7 cellular contexts compared by ENCODE assay signal in the genomic region with DNA sequence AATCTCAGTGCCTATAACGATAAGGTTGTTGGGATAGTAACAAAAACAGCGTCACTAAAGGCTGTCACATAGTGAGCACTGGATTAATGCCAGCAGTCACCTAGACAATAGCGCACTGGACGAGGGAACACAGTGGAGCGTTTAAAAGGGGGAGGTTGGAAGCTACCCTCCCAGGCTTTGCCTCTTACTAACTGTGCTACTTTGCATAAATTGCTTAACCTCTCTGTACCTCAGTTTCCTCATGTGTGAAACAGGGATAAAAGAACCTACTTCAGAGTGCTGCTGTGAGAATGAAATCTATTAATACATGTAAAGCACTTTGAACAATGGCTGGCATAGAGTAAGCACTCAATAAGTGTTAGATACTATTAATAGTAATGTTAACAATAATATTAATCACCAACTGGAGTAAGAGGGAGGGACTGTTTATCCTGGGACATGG. TPM values are rescaled to one million over a fixed set of nuclear protein-coding genes. Genes with fewer than 3 reads are reported as not detected.
DNase-seq lines count a peak whose midpoint lies in the region; ATAC-seq and TF ChIP-seq lines count a peak whose summit lies in the region.

No MANE protein-coding gene starts in this region.

- H3K27ac ChIP-seq in right cardiac atrium (ENCODE audit: low read length) = peak overlapping the region; percentile 94
- H3K27ac ChIP-seq in stomach = peak overlapping the region; percentile 91 to 100 (median 98)

- no peaks in the 10 kb centered on the region for H3K9me2 ChIP-seq in Loucy (replicated peaks; ENCODE audit: low read depth, low read length)

- TF ChIP-seq CTCF in Loucy (conservative IDR thresholded peaks at IDR 0.05; ENCODE audit: low read length) (no peak), WI38 (IDR thresholded peaks at IDR 0.05; ENCODE audit: low read depth, low read length) (no peak), stomach (IDR thresholded peaks at IDR 0.05) (no peak)

- H3K36me3 ChIP-seq in Loucy (ENCODE audit: insufficient read depth, low read length) (peaks cover 34% of the 10 kb centered on the region), stomach (peaks cover 13 to 54% (median 41%) of the 10 kb centered on the region in 4 donors)

- H2AFZ ChIP-seq in Loucy (ENCODE audit: low read length) = no peak overlapping the region

- H3K9ac ChIP-seq in Loucy (ENCODE audit: low read depth, low read length, poor library complexity, severe bottlenecking) = peak overlapping the region; percentile 35

- no peak for TF ChIP-seq EP300 in stomach (IDR thresholded peaks at IDR 0.05)

- H3F3A ChIP-seq in Loucy (ENCODE audit: low read depth) = no peaks in the 10 kb centered on the region

- peaks cover 95% of the 10 kb centered on the region for H3K79me2 ChIP-seq in Loucy (ENCODE audit: insufficient read depth, low read length)

- peak; percentile 71 to 78 for ATAC-seq in right cardiac atrium
- no peak for ATAC-seq in HG02885 (IDR thresholded peaks at IDR 0.05; ENCODE audit: poor library complexity, unreplicated experiment)

- peak overlapping the region; percentile 98 for H3K4me2 ChIP-seq in Loucy (ENCODE audit: low read depth, low read length, poor library complexity, severe bottlenecking)

- H3K4me1 ChIP-seq in Loucy (ENCODE audit: insufficient read depth, low read length, poor library complexity, severe bottlenecking) (peaks cover 81% of the 10 kb centered on the region), right cardiac atrium (ENCODE audit: control insufficient read depth, insufficient read depth, low read length) (peaks cover 41% of the 10 kb centered on the region), stomach (peaks cover 69 to 99% (median 96%) of the 10 kb centered on the region in 4 donors)

- DNase-seq in right cardiac atrium (peak in 2 of 3 donors; percentile 28 to 65), stomach (peak; percentile 69), GOT3 (lab: John Stamatoyannopoulos, UW) (no peak)
- no peak for DNase-seq in activated CD4-positive, alpha-beta T cell treated with anti-CD3 and anti-CD28 coated beads for 48 hours

- 16% methylated on average over 5 of the region's 5 CpGs for WGBS in right cardiac atrium
- 25 to 53% (median 37%) methylated on average over 5 of the region's 5 CpGs for WGBS in stomach, 5 donors

- H3K4me3 ChIP-seq in Loucy (ENCODE audit: low read length, poor library complexity, severe bottlenecking) (peak overlapping the region; percentile 47), WI38 (ENCODE audit: low read depth, low read length) (peak overlapping the region; percentile 51; the same call in 1 of the 2 replicates), right cardiac atrium (ENCODE audit: low read length) (peak overlapping the region; percentile 1), stomach (peak overlapping the region in 1 of 4 donors; percentile 13)

- H4K20me1 ChIP-seq in Loucy (ENCODE audit: insufficient read depth, low read length, poor library complexity, severe bottlenecking) = peaks cover 74% of the 10 kb centered on the region

- H3K9me3 ChIP-seq in Loucy (ENCODE audit: insufficient read depth, low read depth, low read length) = no peaks in the 10 kb centered on the region
- no peaks in the 10 kb centered on the region for H3K9me3 ChIP-seq in right cardiac atrium (ENCODE audit: control insufficient read depth, low read length)
- H3K9me3 ChIP-seq in stomach = no peaks in the 10 kb centered on the region

- H3K27me3 ChIP-seq in Loucy (ENCODE audit: insufficient read depth, low read length, poor library complexity, severe bottlenecking) = no peaks in the 10 kb centered on the region
- no peaks in the 10 kb centered on the region for H3K27me3 ChIP-seq in right cardiac atrium (ENCODE audit: control insufficient read depth, insufficient read depth)
- H3K27me3 ChIP-seq in stomach = no peaks in the 10 kb centered on the region

- peak in 1 of 4 donors; percentile 72 for TF ChIP-seq POLR2A in stomach (IDR thresholded peaks at IDR 0.05)

- intact Hi-C loops in right cardiac atrium (cut with DNase I) (loop anchor here in 1 of 4 donors (5.0 kb wide), 1 partner anchor 35 kb away; no protein-coding TSS in a partner anchor), stomach (cut with DNase I; ENCODE audit: low total_unique reads) (no loop called here)

RNA-seq across cellular contexts. Expression of a gene that starts 10.5 kb away (rescaled TPM):
- total RNA-seq in right cardiac atrium (10 to 100 TPM; 39.9 to 56.9 (median 46.1) TPM), stomach (100 to 1,000 TPM in 2 of 5 donors, 10 to 100 TPM in 3; 61.7 to 210 (median 68.7) TPM)
- polyA plus RNA-seq in right cardiac atrium (46.0 TPM), stomach (10 to 100 TPM; 47.1 to 88.2 (median 73.0) TPM)

RNA-seq across cellular contexts. Expression of a gene that starts 27.0 kb away (rescaled TPM):
- total RNA-seq in right cardiac atrium = 1 to 10 TPM in 2 of 4 donors, under 1 TPM in 2; 0.67 to 2.5 (median 1.5) TPM
- polyA plus RNA-seq in right cardiac atrium = 0.41 TPM
- 10 to 100 TPM in 1 of 5 donors, 1 to 10 TPM in 4; 5.3 to 11.4 (median 7.6) TPM for total RNA-seq in stomach
- 1 to 10 TPM; 1.7 to 7.1 (median 3.3) TPM for polyA plus RNA-seq in stomach

Comparison
In these comparisons a context has a peak if more than half of its experiments do, and no peak if none do; other contexts are left out.
1. DNase-seq: peak in right cardiac atrium (2 of 3) and stomach (single experiment); none in GOT3 (single experiment) and activated CD4-positive, alpha-beta T cell treated with anti-CD3 and anti-CD28 coated beads for 48 hours (single experiment).